Comparison of ENCODE assay signal across 9 cellular contexts in genomic region chrX:39689374-39690104, GRCh38.
A peak's percentile ranks its signal among the peaks of the same experiment; 100 is the strongest.
DNase-seq lines count a peak whose midpoint lies in the region; ATAC-seq and TF ChIP-seq lines count a peak whose summit lies in the region.
"Had no signal": no experiment of that assay in that cellular context is flagged by ENCODE, and none has a peak within 500 bp of the region (broad histone marks: within the 10 kb centered on the region; RNA-seq: fewer than 3 reads in every experiment).

No MANE protein-coding gene starts in this region.

- intact Hi-C loops in mammary epithelial cell (cut with micrococcal nuclease), result no loop called here
- intact Hi-C loops in lower lobe of right lung (cut with DNase I), result no loop called here

- H3K27ac ChIP-seq in mammary epithelial cell (ENCODE audit: insufficient read depth, low read depth, low read length) (no peak overlapping the region), lower lobe of right lung (no peak overlapping the region), upper lobe of left lung (peak overlapping the region in 3 of 4 donors; percentile 30 to 55 (median 36))

- H3K4me1 ChIP-seq in mammary epithelial cell (ENCODE audit: insufficient read depth, low read length), result peaks cover 4% of the 10 kb centered on the region
- peaks cover 10% of the 10 kb centered on the region for H3K4me1 ChIP-seq in lower lobe of right lung
- H3K4me1 ChIP-seq in upper lobe of left lung, result peaks cover 3 to 13% (median 10%) of the 10 kb centered on the region in 4 donors

- H3K9ac ChIP-seq in mammary epithelial cell (ENCODE audit: insufficient read depth, low read length), result no peak overlapping the region

- no peaks in the 10 kb centered on the region for H3K9me3 ChIP-seq in mammary epithelial cell (replicated peaks; ENCODE audit: insufficient read depth, low read length)
- H3K9me3 ChIP-seq in lower lobe of right lung, result no peaks in the 10 kb centered on the region
- H3K9me3 ChIP-seq in upper lobe of left lung, result no peaks in the 10 kb centered on the region

- H2AFZ ChIP-seq in mammary epithelial cell (ENCODE audit: low read depth, low read length), result peak overlapping the region; percentile 70

- H3K4me3 ChIP-seq in mammary epithelial cell (replicated peaks in 1 of 3; ENCODE audit: insufficient read depth in 1 of 3, low read depth in 2 of 3, low read length in 3 of 3), result peak overlapping the region in 1 of 3 experiments; percentile 29
- H3K4me3 ChIP-seq in lower lobe of right lung, result peak overlapping the region; percentile 46
- H3K4me3 ChIP-seq in upper lobe of left lung, result peak overlapping the region in 3 of 4 donors; percentile 29 to 55 (median 54)

- TF ChIP-seq CTCF in mammary epithelial cell (conservative IDR thresholded peaks at IDR 0.05 in 1 of 2, IDR thresholded peaks at IDR 0.05 in 1 of 2; ENCODE audit: extremely low read depth in 1 of 2, insufficient read depth in 1 of 2, low read depth in 1 of 2, low read length in 2 of 2), result no peak
- TF ChIP-seq CTCF in lower lobe of right lung (IDR thresholded peaks at IDR 0.05), result no peak
- no peak for TF ChIP-seq CTCF in upper lobe of left lung (IDR thresholded peaks at IDR 0.05)

- no peaks in the 10 kb centered on the region for H3K36me3 Mint-ChIP-seq in activated T-cell treated with anti-CD3 and anti-CD28 coated beads, Interleukin-2, amount 50 U/mL, for 4 hours (ENCODE audit: insufficient read depth)
- H3K36me3 Mint-ChIP-seq: natural killer cell had no signal

- BruUV-seq in mammary epithelial cell (replicated peaks; lab: Mats Ljungman, UMichigan), result no TSS peak

- in situ Hi-C loops in mammary epithelial cell (cut with MboI; ENCODE audit: low sequenced_read_pairs in 2 of 2), result no loop called here

- ATAC-seq in activated T-cell treated with anti-CD3 and anti-CD28 coated beads, Interleukin-2, amount 50 U/mL, for 4 hours, result no peak
- ATAC-seq in lower lobe of right lung (peak; percentile 12 to 18), upper lobe of left lung (ENCODE audit: low FRiP score in 2 of 2) (peak in 1 of 2 donors; percentile 10), GM18519 (IDR thresholded peaks at IDR 0.05; ENCODE audit: low FRiP score, unreplicated experiment) (no peak)
- ATAC-seq: natural killer cell had no signal

- TF ChIP-seq EP300 in upper lobe of left lung (IDR thresholded peaks at IDR 0.05), result no peak

- dilution Hi-C loops in mammary epithelial cell (cut with HindIII; ENCODE audit: low sequenced_read_pairs), result no loop called here

- peaks cover 22% of the 10 kb centered on the region for H3K27me3 Mint-ChIP-seq in activated T-cell treated with anti-CD3 and anti-CD28 coated beads, Interleukin-2, amount 50 U/mL, for 4 hours (ENCODE audit: low read depth)

- H4K20me1 ChIP-seq in mammary epithelial cell (ENCODE audit: insufficient read depth, low read length), result no peaks in the 10 kb centered on the region

- H3K9me3 Mint-ChIP-seq in activated T-cell treated with anti-CD3 and anti-CD28 coated beads, Interleukin-2, amount 50 U/mL, for 4 hours, result no peaks in the 10 kb centered on the region
- H3K9me3 Mint-ChIP-seq: natural killer cell had no signal

- H3K36me3 ChIP-seq in mammary epithelial cell (ENCODE audit: insufficient read depth, low read length) (no peaks in the 10 kb centered on the region), lower lobe of right lung (no peaks in the 10 kb centered on the region), upper lobe of left lung (no peaks in the 10 kb centered on the region)

- peak overlapping the region; percentile 86 for H3K4me2 ChIP-seq in mammary epithelial cell (ENCODE audit: insufficient read depth, low read depth, low read length)

- CTCF ChIA-PET in mammary epithelial cell (lab: Charles Lee; ENCODE audit: low non-redundant PET), result no interaction called here

- H3K27me3 ChIP-seq in mammary epithelial cell (ENCODE audit: insufficient read depth, low read length) (peaks cover 7% of the 10 kb centered on the region), lower lobe of right lung (ENCODE audit: low read depth) (no peaks in the 10 kb centered on the region), upper lobe of left lung (peaks cover 0 to 5% (median 0%) of the 10 kb centered on the region in 4 donors)

- TF ChIP-seq POLR2A in upper lobe of left lung (IDR thresholded peaks at IDR 0.05), result no peak

- 28% methylated on average over 15 of the region's 34 CpGs for WGBS in mammary epithelial cell (ENCODE audit: low coverage, missing lambda C conversion rate)
- WGBS in upper lobe of left lung, 2 donors, result 0 to 39% methylated on average over 1 to 30 of the region's 34 CpGs

- peaks cover 2% of the 10 kb centered on the region for H3K4me1 Mint-ChIP-seq in activated T-cell treated with anti-CD3 and anti-CD28 coated beads, Interleukin-2, amount 50 U/mL, for 4 hours (ENCODE audit: low read depth)
- H3K4me1 Mint-ChIP-seq: natural killer cell had no signal

- no peak for DNase-seq in activated T-cell treated with anti-CD3 and anti-CD28 coated beads, Interleukin-2, amount 50 U/mL, for 4 hours
- no peak for DNase-seq in activated T-cell treated with anti-CD3 and anti-CD28 coated beads, Interleukin-2, amount 50 U/mL, for 1 hour
- DNase-seq in mammary epithelial cell (no peak), lower lobe of right lung (no peak), upper lobe of left lung (no peak)
- no peak for DNase-seq in activated CD8-positive, alpha-beta memory T cell treated with anti-CD3 and anti-CD28 coated beads, Interleukin-2, amount 50 U/mL, for 4 hours
- no peak for DNase-seq in stimulated activated naive CD4-positive, alpha-beta T cell treated with Interleukin-2 at 50 U/mL for 16 hours (lab: John Stamatoyannopoulos, UW)
- DNase-seq: natural killer cell had no signal

- peak overlapping the region; percentile 51 for H3K4me3 Mint-ChIP-seq in activated T-cell treated with anti-CD3 and anti-CD28 coated beads, Interleukin-2, amount 50 U/mL, for 4 hours
- H3K4me3 Mint-ChIP-seq: natural killer cell had no signal

- no peaks in the 10 kb centered on the region for H3K79me2 ChIP-seq in mammary epithelial cell (ENCODE audit: insufficient read depth, low read length)

Comparison
In these comparisons a context has a peak if more than half of its experiments do, and no peak if none do; other contexts are left out.
1. ATAC-seq: peak in lower lobe of right lung (2 of 2); none in activated T-cell treated with anti-CD3 and anti-CD28 coated beads, Interleukin-2, amount 50 U/mL, for 4 hours (0 of 2) and GM18519 (single experiment).
2. H3K27ac ChIP-seq: peak in upper lobe of left lung (3 of 4); none in mammary epithelial cell (single experiment) and lower lobe of right lung (single experiment).